1 cellular context compared by ENCODE assay signal in genomic region chr18:6414118-6414722, GRCh38.
A peak's percentile ranks its signal among the peaks of the same experiment; 100 is the strongest.
TF ChIP-seq lines count a peak whose summit lies in the region.

No MANE protein-coding gene starts in this region.

TF ChIP-seq in HepG2, 621 proteins besides CTCF, POLR2A, EP300 and RAD21 (continued from another document and continues in another):
- peak; percentile 91 for TF ChIP-seq ZNF687 (CRISPR knock-in tag; IDR thresholded peaks at IDR 0.05)
- no peak for TF ChIP-seq HNF4G (IDR thresholded peaks at IDR 0.05; ENCODE audit: borderline replicate concordance, low read depth, low read length)
- TF ChIP-seq HNF4G (CRISPR knock-in tag; IDR thresholded peaks at IDR 0.05; ENCODE audit: borderline replicate concordance, low read depth) = no peak
- TF ChIP-seq, protein P1, sequence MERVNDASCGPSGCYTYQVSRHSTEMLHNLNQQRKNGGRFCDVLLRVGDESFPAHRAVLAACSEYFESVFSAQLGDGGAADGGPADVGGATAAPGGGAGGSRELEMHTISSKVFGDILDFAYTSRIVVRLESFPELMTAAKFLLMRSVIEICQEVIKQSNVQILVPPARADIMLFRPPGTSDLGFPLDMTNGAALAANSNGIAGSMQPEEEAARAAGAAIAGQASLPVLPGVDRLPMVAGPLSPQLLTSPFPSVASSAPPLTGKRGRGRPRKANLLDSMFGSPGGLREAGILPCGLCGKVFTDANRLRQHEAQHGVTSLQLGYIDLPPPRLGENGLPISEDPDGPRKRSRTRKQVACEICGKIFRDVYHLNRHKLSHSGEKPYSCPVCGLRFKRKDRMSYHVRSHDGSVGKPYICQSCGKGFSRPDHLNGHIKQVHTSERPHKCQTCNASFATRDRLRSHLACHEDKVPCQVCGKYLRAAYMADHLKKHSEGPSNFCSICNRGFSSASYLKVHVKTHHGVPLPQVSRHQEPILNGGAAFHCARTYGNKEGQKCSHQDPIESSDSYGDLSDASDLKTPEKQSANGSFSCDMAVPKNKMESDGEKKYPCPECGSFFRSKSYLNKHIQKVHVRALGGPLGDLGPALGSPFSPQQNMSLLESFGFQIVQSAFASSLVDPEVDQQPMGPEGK (CRISPR knock-in tag; IDR thresholded peaks at IDR 0.05) = peak; percentile 23; the same call in 1 of the 2 replicates
- TF ChIP-seq, protein P2, sequence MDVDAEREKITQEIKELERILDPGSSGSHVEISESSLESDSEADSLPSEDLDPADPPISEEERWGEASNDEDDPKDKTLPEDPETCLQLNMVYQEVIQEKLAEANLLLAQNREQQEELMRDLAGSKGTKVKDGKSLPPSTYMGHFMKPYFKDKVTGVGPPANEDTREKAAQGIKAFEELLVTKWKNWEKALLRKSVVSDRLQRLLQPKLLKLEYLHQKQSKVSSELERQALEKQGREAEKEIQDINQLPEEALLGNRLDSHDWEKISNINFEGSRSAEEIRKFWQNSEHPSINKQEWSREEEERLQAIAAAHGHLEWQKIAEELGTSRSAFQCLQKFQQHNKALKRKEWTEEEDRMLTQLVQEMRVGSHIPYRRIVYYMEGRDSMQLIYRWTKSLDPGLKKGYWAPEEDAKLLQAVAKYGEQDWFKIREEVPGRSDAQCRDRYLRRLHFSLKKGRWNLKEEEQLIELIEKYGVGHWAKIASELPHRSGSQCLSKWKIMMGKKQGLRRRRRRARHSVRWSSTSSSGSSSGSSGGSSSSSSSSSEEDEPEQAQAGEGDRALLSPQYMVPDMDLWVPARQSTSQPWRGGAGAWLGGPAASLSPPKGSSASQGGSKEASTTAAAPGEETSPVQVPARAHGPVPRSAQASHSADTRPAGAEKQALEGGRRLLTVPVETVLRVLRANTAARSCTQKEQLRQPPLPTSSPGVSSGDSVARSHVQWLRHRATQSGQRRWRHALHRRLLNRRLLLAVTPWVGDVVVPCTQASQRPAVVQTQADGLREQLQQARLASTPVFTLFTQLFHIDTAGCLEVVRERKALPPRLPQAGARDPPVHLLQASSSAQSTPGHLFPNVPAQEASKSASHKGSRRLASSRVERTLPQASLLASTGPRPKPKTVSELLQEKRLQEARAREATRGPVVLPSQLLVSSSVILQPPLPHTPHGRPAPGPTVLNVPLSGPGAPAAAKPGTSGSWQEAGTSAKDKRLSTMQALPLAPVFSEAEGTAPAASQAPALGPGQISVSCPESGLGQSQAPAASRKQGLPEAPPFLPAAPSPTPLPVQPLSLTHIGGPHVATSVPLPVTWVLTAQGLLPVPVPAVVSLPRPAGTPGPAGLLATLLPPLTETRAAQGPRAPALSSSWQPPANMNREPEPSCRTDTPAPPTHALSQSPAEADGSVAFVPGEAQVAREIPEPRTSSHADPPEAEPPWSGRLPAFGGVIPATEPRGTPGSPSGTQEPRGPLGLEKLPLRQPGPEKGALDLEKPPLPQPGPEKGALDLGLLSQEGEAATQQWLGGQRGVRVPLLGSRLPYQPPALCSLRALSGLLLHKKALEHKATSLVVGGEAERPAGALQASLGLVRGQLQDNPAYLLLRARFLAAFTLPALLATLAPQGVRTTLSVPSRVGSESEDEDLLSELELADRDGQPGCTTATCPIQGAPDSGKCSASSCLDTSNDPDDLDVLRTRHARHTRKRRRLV (CRISPR knock-in tag; IDR thresholded peaks at IDR 0.05) = no peak
- TF ChIP-seq NONO (IDR thresholded peaks at IDR 0.05) = no peak
- peak; percentile 59 for TF ChIP-seq NONO (CRISPR knock-in tag; conservative IDR thresholded peaks at IDR 0.05)
- no peak for TF ChIP-seq ZNF138 (CRISPR knock-in tag; IDR thresholded peaks at IDR 0.05; ENCODE audit: low read depth)
- no peak for TF ChIP-seq DRAP1 (CRISPR knock-in tag; IDR thresholded peaks at IDR 0.05)
- TF ChIP-seq, protein P3, sequence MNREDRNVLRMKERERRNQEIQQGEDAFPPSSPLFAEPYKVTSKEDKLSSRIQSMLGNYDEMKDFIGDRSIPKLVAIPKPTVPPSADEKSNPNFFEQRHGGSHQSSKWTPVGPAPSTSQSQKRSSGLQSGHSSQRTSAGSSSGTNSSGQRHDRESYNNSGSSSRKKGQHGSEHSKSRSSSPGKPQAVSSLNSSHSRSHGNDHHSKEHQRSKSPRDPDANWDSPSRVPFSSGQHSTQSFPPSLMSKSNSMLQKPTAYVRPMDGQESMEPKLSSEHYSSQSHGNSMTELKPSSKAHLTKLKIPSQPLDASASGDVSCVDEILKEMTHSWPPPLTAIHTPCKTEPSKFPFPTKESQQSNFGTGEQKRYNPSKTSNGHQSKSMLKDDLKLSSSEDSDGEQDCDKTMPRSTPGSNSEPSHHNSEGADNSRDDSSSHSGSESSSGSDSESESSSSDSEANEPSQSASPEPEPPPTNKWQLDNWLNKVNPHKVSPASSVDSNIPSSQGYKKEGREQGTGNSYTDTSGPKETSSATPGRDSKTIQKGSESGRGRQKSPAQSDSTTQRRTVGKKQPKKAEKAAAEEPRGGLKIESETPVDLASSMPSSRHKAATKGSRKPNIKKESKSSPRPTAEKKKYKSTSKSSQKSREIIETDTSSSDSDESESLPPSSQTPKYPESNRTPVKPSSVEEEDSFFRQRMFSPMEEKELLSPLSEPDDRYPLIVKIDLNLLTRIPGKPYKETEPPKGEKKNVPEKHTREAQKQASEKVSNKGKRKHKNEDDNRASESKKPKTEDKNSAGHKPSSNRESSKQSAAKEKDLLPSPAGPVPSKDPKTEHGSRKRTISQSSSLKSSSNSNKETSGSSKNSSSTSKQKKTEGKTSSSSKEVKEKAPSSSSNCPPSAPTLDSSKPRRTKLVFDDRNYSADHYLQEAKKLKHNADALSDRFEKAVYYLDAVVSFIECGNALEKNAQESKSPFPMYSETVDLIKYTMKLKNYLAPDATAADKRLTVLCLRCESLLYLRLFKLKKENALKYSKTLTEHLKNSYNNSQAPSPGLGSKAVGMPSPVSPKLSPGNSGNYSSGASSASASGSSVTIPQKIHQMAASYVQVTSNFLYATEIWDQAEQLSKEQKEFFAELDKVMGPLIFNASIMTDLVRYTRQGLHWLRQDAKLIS (CRISPR knock-in tag; IDR thresholded peaks at IDR 0.05) = no peak
- TF ChIP-seq ZNF18 (CRISPR knock-in tag; IDR thresholded peaks at IDR 0.05; ENCODE audit: insufficient replicate concordance) = peak; percentile 34
- TF ChIP-seq, protein P4, sequence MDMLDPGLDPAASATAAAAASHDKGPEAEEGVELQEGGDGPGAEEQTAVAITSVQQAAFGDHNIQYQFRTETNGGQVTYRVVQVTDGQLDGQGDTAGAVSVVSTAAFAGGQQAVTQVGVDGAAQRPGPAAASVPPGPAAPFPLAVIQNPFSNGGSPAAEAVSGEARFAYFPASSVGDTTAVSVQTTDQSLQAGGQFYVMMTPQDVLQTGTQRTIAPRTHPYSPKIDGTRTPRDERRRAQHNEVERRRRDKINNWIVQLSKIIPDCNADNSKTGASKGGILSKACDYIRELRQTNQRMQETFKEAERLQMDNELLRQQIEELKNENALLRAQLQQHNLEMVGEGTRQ (IDR thresholded peaks at IDR 0.05; ENCODE audit: low read depth, low read length) = no peak
- TF ChIP-seq, protein P4 (CRISPR knock-in tag; IDR thresholded peaks at IDR 0.05; ENCODE audit: borderline replicate concordance) = no peak
- no peak for TF ChIP-seq CENPT (CRISPR knock-in tag; IDR thresholded peaks at IDR 0.05; ENCODE audit: low read depth)
- TF ChIP-seq SMAD1 (CRISPR knock-in tag; IDR thresholded peaks at IDR 0.05; ENCODE audit: borderline replicate concordance, low read depth) = no peak
- no peak for TF ChIP-seq HOXA7 (CRISPR knock-in tag; IDR thresholded peaks at IDR 0.05)
- no peak for TF ChIP-seq ZNF589 (CRISPR knock-in tag; conservative IDR thresholded peaks at IDR 0.05)
- TF ChIP-seq POLR2G (IDR thresholded peaks at IDR 0.05; ENCODE audit: low read depth, low read length) = no peak
- TF ChIP-seq PAXIP1 (CRISPR knock-in tag; conservative IDR thresholded peaks at IDR 0.05) = no peak
- no peak for TF ChIP-seq ZNF564 (CRISPR knock-in tag; IDR thresholded peaks at IDR 0.05)
- no peak for TF ChIP-seq ZNF704 (CRISPR knock-in tag; IDR thresholded peaks at IDR 0.05; ENCODE audit: borderline replicate concordance)
- TF ChIP-seq, protein P5, sequence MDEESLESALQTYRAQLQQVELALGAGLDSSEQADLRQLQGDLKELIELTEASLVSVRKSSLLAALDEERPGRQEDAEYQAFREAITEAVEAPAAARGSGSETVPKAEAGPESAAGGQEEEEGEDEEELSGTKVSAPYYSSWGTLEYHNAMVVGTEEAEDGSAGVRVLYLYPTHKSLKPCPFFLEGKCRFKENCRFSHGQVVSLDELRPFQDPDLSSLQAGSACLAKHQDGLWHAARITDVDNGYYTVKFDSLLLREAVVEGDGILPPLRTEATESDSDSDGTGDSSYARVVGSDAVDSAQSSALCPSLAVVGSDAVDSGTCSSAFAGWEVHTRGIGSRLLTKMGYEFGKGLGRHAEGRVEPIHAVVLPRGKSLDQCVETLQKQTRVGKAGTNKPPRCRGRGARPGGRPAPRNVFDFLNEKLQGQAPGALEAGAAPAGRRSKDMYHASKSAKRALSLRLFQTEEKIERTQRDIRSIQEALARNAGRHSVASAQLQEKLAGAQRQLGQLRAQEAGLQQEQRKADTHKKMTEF (CRISPR knock-in tag; IDR thresholded peaks at IDR 0.05) = 0 out of 2 replicates have a peak, but pooled peaks have one; percentile 33
